In genomic region chr6:89834884-89835792, GRCh38 we compare ENCODE assay signal across 10 cellular contexts. TPM values are rescaled to one million over a fixed set of nuclear protein-coding genes. Genes with fewer than 3 reads are reported as not detected.
DNase-seq lines count a peak whose midpoint lies in the region; ATAC-seq and TF ChIP-seq lines count a peak whose summit lies in the region.
"Had no signal": no experiment of that assay in that cellular context is flagged by ENCODE, and none has a peak within 500 bp of the region (broad histone marks: within the 10 kb centered on the region; RNA-seq: fewer than 3 reads in every experiment).

No MANE protein-coding gene starts in this region.

- H3K36me3 Mint-ChIP-seq in dendritic cell treated with granulocyte-macrophage colony-stimulating factor and Interleukin-4, amounts not matched to agents 40 ng/mL and 50 ng/mL, for 4 days (ENCODE audit: low read depth), result peaks cover 82% of the 10 kb centered on the region

- no peak overlapping the region for H2BK15ac ChIP-seq in IMR-90 (ENCODE audit: low read depth, low read length)

- no peak overlapping the region for H3K4me3 ChIP-seq in IMR-90 (ENCODE audit: insufficient read depth, low read depth, low read length)

- intact Hi-C loops in IMR-90 (cut with micrococcal nuclease) (no loop called here), left ventricle myocardium superior (cut with micrococcal nuclease) (no loop called here), sciatic nerve (cut with DNase I) (no loop called here)
- intact Hi-C loops in dendritic cell treated with granulocyte-macrophage colony-stimulating factor and Interleukin-4, amounts not matched to agents 40 ng/mL and 50 ng/mL, for 4 days (cut with micrococcal nuclease), result no loop called here

- no peak for TF ChIP-seq RAD21 in IMR-90 (IDR thresholded peaks at IDR 0.05; ENCODE audit: low read length)

- no peak overlapping the region for H4K8ac ChIP-seq in IMR-90 (ENCODE audit: low read depth in 2 of 2, low read length in 2 of 2)

- H3K18ac ChIP-seq in IMR-90 (ENCODE audit: low read depth, low read length), result no peak overlapping the region

- no peaks in the 10 kb centered on the region for H3K9me3 Mint-ChIP-seq in dendritic cell treated with granulocyte-macrophage colony-stimulating factor and Interleukin-4, amounts not matched to agents 40 ng/mL and 50 ng/mL, for 4 days
- H3K9me3 Mint-ChIP-seq: brain had no signal

- H4K5ac ChIP-seq in IMR-90 (ENCODE audit: low read depth, low read length), result no peak overlapping the region

- H3K36me3 ChIP-seq in IMR-90 (ENCODE audit: control insufficient read depth, insufficient read depth, low read length), result peaks cover 16% of the 10 kb centered on the region

- TF ChIP-seq POLR2A in IMR-90 (IDR thresholded peaks at IDR 0.05; ENCODE audit: low read depth, low read length), result no peak

- no peak overlapping the region for H2AK5ac ChIP-seq in IMR-90 (ENCODE audit: low read depth, low read length)

- no peak overlapping the region for H2AK9ac ChIP-seq in IMR-90 (replicated peaks; ENCODE audit: low read depth, low read length, poor library complexity)

- peaks cover 38% of the 10 kb centered on the region for H3K4me1 Mint-ChIP-seq in dendritic cell treated with granulocyte-macrophage colony-stimulating factor and Interleukin-4, amounts not matched to agents 40 ng/mL and 50 ng/mL, for 4 days (ENCODE audit: low read depth)

- H3K4me1 ChIP-seq in IMR-90 (ENCODE audit: control insufficient read depth, insufficient read depth, low read length), result peaks cover 3% of the 10 kb centered on the region

- H3K79me1 ChIP-seq in IMR-90 (ENCODE audit: low read depth in 1 of 2, low read length in 2 of 2), result peaks cover 15 to 36% of the 10 kb centered on the region in 2 experiments

- dilution Hi-C loops in IMR-90 (cut with HindIII; ENCODE audit: low sequenced_read_pairs, unreplicated experiment), result no loop called here

- H3K4me2 ChIP-seq in IMR-90 (ENCODE audit: low read depth, low read length), result no peak overlapping the region

- no peak overlapping the region for H3K4me3 Mint-ChIP-seq in dendritic cell treated with granulocyte-macrophage colony-stimulating factor and Interleukin-4, amounts not matched to agents 40 ng/mL and 50 ng/mL, for 4 days

- no peaks in the 10 kb centered on the region for H3K9me1 ChIP-seq in IMR-90 (ENCODE audit: insufficient read depth, low read length)

- no peak overlapping the region for H3K27ac ChIP-seq in IMR-90 (ENCODE audit: insufficient read depth, low read length)

- peak overlapping the region; percentile 1 for H3K27ac Mint-ChIP-seq in dendritic cell treated with granulocyte-macrophage colony-stimulating factor and Interleukin-4, amounts not matched to agents 40 ng/mL and 50 ng/mL, for 4 days

- no peak overlapping the region for H3K4ac ChIP-seq in IMR-90 (ENCODE audit: low read depth, low read length)

- 98% methylated on average over 6 of the region's 12 CpGs; no CpG with 5 or more reads in 1 of the 2 experiments for WGBS in IMR-90 (ENCODE audit: extremely low coverage in 2 of 2, insufficient read length in 1 of 2), 2 experiments

- no peak overlapping the region for H3K56ac ChIP-seq in IMR-90 (ENCODE audit: extremely low read depth, insufficient read depth, low read length)

- CTCF ChIA-PET in IMR-90 (lab: Yijun Ruan, JAX), result no interaction called here

- no peaks in the 10 kb centered on the region for H4K20me1 ChIP-seq in IMR-90 (ENCODE audit: insufficient read depth, low read length)

- H3K27me3 Mint-ChIP-seq in dendritic cell treated with granulocyte-macrophage colony-stimulating factor and Interleukin-4, amounts not matched to agents 40 ng/mL and 50 ng/mL, for 4 days, result no peaks in the 10 kb centered on the region

- no peak overlapping the region for H2BK5ac ChIP-seq in IMR-90 (ENCODE audit: low read depth, low read length, poor library complexity, severe bottlenecking)

- no peak overlapping the region for H2AFZ ChIP-seq in IMR-90 (replicated peaks; ENCODE audit: low read length, poor library complexity)

- no peak for TF ChIP-seq CTCF in GM13976 (IDR thresholded peaks at IDR 0.05; ENCODE audit: borderline replicate concordance, control extremely low read depth, extremely low read depth, insufficient read depth, missing control alignments)
- TF ChIP-seq CTCF in IMR-90 (conservative IDR thresholded peaks at IDR 0.05; ENCODE audit: low read depth, low read length), result no peak

- in situ Hi-C loops in GM13976 (cut with MboI; ENCODE audit: low sequenced_read_pairs, unreplicated experiment) (no loop called here), IMR-90 (cut with MboI; ENCODE audit: low sequenced_read_pairs) (no loop called here)

- peak; percentile 97 for ATAC-seq in GM21576 (IDR thresholded peaks at IDR 0.05; ENCODE audit: unreplicated experiment)
- ATAC-seq in IMR-90 (ENCODE audit: low read depth), result peak; percentile 25
- no peak for ATAC-seq in left ventricle myocardium superior
- ATAC-seq in sciatic nerve, result no peak
- no peak for ATAC-seq in SK-N-SH treated with all-trans-retinoic acid at 6 μM for 48 hours

- H2BK120ac ChIP-seq in IMR-90 (ENCODE audit: low read depth, low read length), result no peak overlapping the region

- DNase-seq in GM13976 (ENCODE audit: low spot score), result peak; percentile 53
- peak; percentile 41 for DNase-seq in IMR-90
- no peak for DNase-seq in left ventricle myocardium superior
- no peak for DNase-seq in sciatic nerve (ENCODE audit: low spot score)
- no peak for DNase-seq in glomerular visceral epithelial cell (ENCODE audit: extremely low spot score)
- DNase-seq: right cardiac atrium had no signal

- H2BK20ac ChIP-seq in IMR-90 (ENCODE audit: low read depth, low read length), result no peak overlapping the region

- POLR2A ChIA-PET in IMR-90 (lab: Charles Lee; ENCODE audit: unreplicated experiment), result no interaction called here

- no peak overlapping the region for H3K9ac ChIP-seq in IMR-90 (ENCODE audit: low read depth, low read length)

- H4K91ac ChIP-seq in IMR-90 (ENCODE audit: insufficient read depth, low read depth, low read length), result no peak overlapping the region

- BruUV-seq in IMR-90 (replicated peaks; lab: Mats Ljungman, UMichigan), result no TSS peak

- no peak overlapping the region for H3K14ac ChIP-seq in IMR-90 (replicated peaks; ENCODE audit: low read depth, low read length)

- no peaks in the 10 kb centered on the region for H3K27me3 ChIP-seq in IMR-90 (ENCODE audit: control insufficient read depth, insufficient read depth, low read length)

- no peaks in the 10 kb centered on the region for H3K9me3 ChIP-seq in IMR-90 (ENCODE audit: control insufficient read depth, insufficient read depth, low read length)

- H3K23ac ChIP-seq in IMR-90 (ENCODE audit: low read depth, low read length), result no peak overlapping the region

TF ChIP-seq in IMR-90, 13 proteins besides CTCF, POLR2A, EP300 and RAD21 (continues in another document):
- TF ChIP-seq BHLHE40 (IDR thresholded peaks at IDR 0.05; ENCODE audit: low read depth, low read length) (no peak), USF2 (IDR thresholded peaks at IDR 0.05; ENCODE audit: low read depth, low read length) (no peak), MAZ (IDR thresholded peaks at IDR 0.05; ENCODE audit: borderline replicate concordance, low read depth, low read length) (no peak), RCOR1 (IDR thresholded peaks at IDR 0.05; ENCODE audit: insufficient replicate concordance, low read length) (no peak), FOS (IDR thresholded peaks at IDR 0.05; ENCODE audit: low read depth, low read length) (no peak), CEBPB (IDR thresholded peaks at IDR 0.05; ENCODE audit: low read depth, low read length) (no peak), SMC3 (IDR thresholded peaks at IDR 0.05; ENCODE audit: low read depth, low read length) (no peak)

TF ChIP-seq in SK-N-SH treated with all-trans-retinoic acid at 6 μM for 48 hours, 23 proteins besides CTCF, POLR2A, EP300 and RAD21:
- no peak for TF ChIP-seq ZNF70 (CRISPR knock-in tag; IDR thresholded peaks at IDR 0.05)
- no peak for TF ChIP-seq POU6F1 (CRISPR knock-in tag; IDR thresholded peaks at IDR 0.05; ENCODE audit: borderline replicate concordance, low read depth)
- no peak for TF ChIP-seq ZFP3 (CRISPR knock-in tag; IDR thresholded peaks at IDR 0.05)
- no peak for TF ChIP-seq GLIS3 (CRISPR knock-in tag; IDR thresholded peaks at IDR 0.05)

RNA-seq across cellular contexts. Expression of gene CASP8AP2, which starts 5.5 kb away (rescaled TPM):
- 11.1 and 19.2 TPM in 2 replicates for total RNA-seq in IMR-90 (2012; rRNA removed)
- polyA plus RNA-seq in IMR-90 (2012; rRNA removed), result 4.1 and 5.0 TPM in 2 replicates
- polyA plus RNA-seq in IMR-90 (2012; cell fraction: cytosol; rRNA removed), result 0.32 and 0.50 TPM in 2 replicates
- polyA plus RNA-seq in IMR-90 (2012; cell fraction: nucleus; rRNA removed; ENCODE audit: low replicate concordance), result 1.4 and 8.3 TPM in 2 replicates
- 14.4 TPM for total RNA-seq in left ventricle myocardium superior
- 24.7 TPM for total RNA-seq in sciatic nerve

RNA-seq across cellular contexts. Expression of gene MDN1, which starts 15.5 kb away (rescaled TPM):
- 26.7 and 29.7 TPM in 2 replicates for total RNA-seq in IMR-90 (2012; rRNA removed)
- 7.4 and 7.7 TPM in 2 replicates for polyA plus RNA-seq in IMR-90 (2012; rRNA removed)
- polyA plus RNA-seq in IMR-90 (2012; cell fraction: cytosol; rRNA removed), result 1.6 and 4.1 TPM in 2 replicates
- 4.6 and 23.1 TPM in 2 replicates for polyA plus RNA-seq in IMR-90 (2012; cell fraction: nucleus; rRNA removed; ENCODE audit: low replicate concordance)
- 23.9 TPM for total RNA-seq in left ventricle myocardium superior
- 55.0 TPM for total RNA-seq in sciatic nerve

RNA-seq across cellular contexts. Expression of gene GJA10, which starts 59.1 kb away (rescaled TPM):
- not detected in 2 replicates for total RNA-seq in IMR-90 (2012; rRNA removed)
- not detected in 2 replicates for polyA plus RNA-seq in IMR-90 (2012; rRNA removed)
- not detected in 2 replicates for polyA plus RNA-seq in IMR-90 (2012; cell fraction: cytosol; rRNA removed)
- not detected in 2 replicates for polyA plus RNA-seq in IMR-90 (2012; cell fraction: nucleus; rRNA removed; ENCODE audit: low replicate concordance)
- not detected for total RNA-seq in left ventricle myocardium superior
- not detected for total RNA-seq in sciatic nerve
- total RNA-seq: right cardiac atrium had no signal
- polyA plus RNA-seq: right cardiac atrium had no signal

Comparison
In these comparisons a context has a peak if more than half of its experiments do, and no peak if none do; other contexts are left out.
1. DNase-seq: peak in GM13976 (single experiment) and IMR-90 (single experiment); none in left ventricle myocardium superior (single experiment), sciatic nerve (single experiment) and glomerular visceral epithelial cell (single experiment).
2. ATAC-seq: peak in GM21576 (single experiment) and IMR-90 (single experiment); none in left ventricle myocardium superior (single experiment), sciatic nerve (single experiment) and SK-N-SH treated with all-trans-retinoic acid at 6 μM for 48 hours (single experiment).